9 cellular contexts compared by ENCODE assay signal in the genomic region with DNA sequence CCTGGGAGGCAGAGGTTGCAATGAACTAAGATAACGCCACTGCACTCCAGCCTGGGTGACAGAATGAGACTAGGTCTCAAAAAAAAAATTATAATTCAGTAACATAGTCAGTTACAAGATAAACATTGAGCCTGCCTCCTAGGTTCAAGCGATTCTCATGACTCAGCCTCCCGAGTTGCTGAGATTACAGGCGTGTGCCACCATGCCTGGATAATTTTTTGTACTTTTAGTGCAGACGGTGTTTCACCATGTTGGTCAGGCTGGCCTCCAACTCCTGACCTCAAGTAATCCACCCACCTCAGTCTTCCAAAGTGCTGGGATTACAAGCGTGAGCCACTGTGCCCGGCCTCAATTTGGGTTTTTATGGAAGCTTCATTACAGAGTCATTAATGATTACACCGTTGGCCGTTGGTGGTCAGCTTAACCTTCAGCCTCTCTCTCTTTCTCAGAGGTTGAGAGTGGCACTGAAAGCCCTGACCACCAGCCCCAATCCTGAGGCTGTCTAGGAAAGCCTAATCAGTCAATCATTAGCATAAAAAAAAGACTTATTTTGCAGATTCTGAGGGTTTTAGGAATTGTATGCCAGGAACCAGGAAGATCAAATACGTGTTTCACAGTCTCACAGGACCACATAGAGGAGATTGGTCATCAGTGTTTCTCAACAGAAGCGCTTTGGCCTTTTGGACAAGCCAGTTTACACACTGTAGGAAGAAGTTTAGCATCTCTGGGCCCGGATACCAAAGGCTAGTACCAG. TPM values are rescaled to one million over a fixed set of nuclear protein-coding genes. Genes with fewer than 3 reads are reported as not detected.
DNase-seq lines count a peak whose midpoint lies in the region; ATAC-seq and TF ChIP-seq lines count a peak whose summit lies in the region.
"Had no signal": no experiment of that assay in that cellular context is flagged by ENCODE, and none has a peak within 500 bp of the region (broad histone marks: within the 10 kb centered on the region; RNA-seq: fewer than 3 reads in every experiment).

No MANE protein-coding gene starts in this region.

- no peaks in the 10 kb centered on the region for H3K36me3 ChIP-seq in MG63
- no peaks in the 10 kb centered on the region for H3K36me3 ChIP-seq in upper lobe of right lung
- no peaks in the 10 kb centered on the region for H3K36me3 ChIP-seq in tibial nerve

- 87 to 88% methylated on average over 12 of the region's 12 CpGs for WGBS in tibial nerve, 2 donors

- H3K27ac ChIP-seq in upper lobe of right lung = no peak overlapping the region
- no peak overlapping the region for H3K27ac ChIP-seq in tibial nerve

- H3K9me3 Mint-ChIP-seq in Calu3 (ENCODE audit: low read depth, unreplicated experiment) = no peaks in the 10 kb centered on the region
- H3K9me3 Mint-ChIP-seq in brain = peaks cover 0 to 2% (median 0%) of the 10 kb centered on the region in 5 experiments
- no peaks in the 10 kb centered on the region for H3K9me3 Mint-ChIP-seq in naive thymus-derived CD8-positive, alpha-beta T cell

- peak overlapping the region; percentile 81 for H3K4me3 Mint-ChIP-seq in Calu3 (ENCODE audit: low read depth, unreplicated experiment)
- H3K4me3 Mint-ChIP-seq in brain = peak overlapping the region; percentile 88 to 91 (median 89)
- peak overlapping the region; percentile 85 to 96 (median 89) for H3K4me3 Mint-ChIP-seq in naive thymus-derived CD8-positive, alpha-beta T cell

- H3K4me3 ChIP-seq in MG63 (no peak overlapping the region), upper lobe of right lung (no peak overlapping the region), tibial nerve (no peak overlapping the region)

- TF ChIP-seq EP300 in tibial nerve (IDR thresholded peaks at IDR 0.05) = no peak

- intact Hi-C loops in Calu3 (cut with micrococcal nuclease; ENCODE audit: unreplicated experiment) (loop anchor here (10.0 kb wide), 1 partner anchor 146 kb away; no protein-coding TSS in a partner anchor), upper lobe of right lung (cut with DNase I) (no loop called here)

- no peak overlapping the region for H3K27ac Mint-ChIP-seq in Calu3 (ENCODE audit: unreplicated experiment)
- H3K27ac Mint-ChIP-seq in brain = peak overlapping the region in 3 of 5 experiments; percentile 82 to 95 (median 94)
- H3K27ac Mint-ChIP-seq in naive thymus-derived CD8-positive, alpha-beta T cell = peak overlapping the region; percentile 77 to 98 (median 96)

- H3K27me3 ChIP-seq in MG63 (no peaks in the 10 kb centered on the region), upper lobe of right lung (no peaks in the 10 kb centered on the region), tibial nerve (no peaks in the 10 kb centered on the region)

- H3K27me3 Mint-ChIP-seq in Calu3 (ENCODE audit: unreplicated experiment) (no peaks in the 10 kb centered on the region), brain (peaks cover 5% of the 10 kb centered on the region)
- H3K27me3 Mint-ChIP-seq in naive thymus-derived CD8-positive, alpha-beta T cell = no peaks in the 10 kb centered on the region

- H3K9me3 ChIP-seq in MG63 (no peaks in the 10 kb centered on the region), upper lobe of right lung (no peaks in the 10 kb centered on the region), tibial nerve (no peaks in the 10 kb centered on the region)

- no peak for TF ChIP-seq CTCF in Calu3 (IDR thresholded peaks at IDR 0.05; ENCODE audit: unreplicated experiment)
- no peak for TF ChIP-seq CTCF in brain (conservative IDR thresholded peaks at IDR 0.05)
- no peak for TF ChIP-seq CTCF in upper lobe of right lung (IDR thresholded peaks at IDR 0.05)
- TF ChIP-seq CTCF in tibial nerve (IDR thresholded peaks at IDR 0.05) = no peak

- DNase-seq in Calu3 (no peak), MG63 (peak; percentile 16), upper lobe of right lung (no peak), tibial nerve (ENCODE audit: low spot score in 2 of 2) (no peak), activated gamma-delta T cell (lab: John Stamatoyannopoulos, UW) (no peak)
- DNase-seq in naive thymus-derived CD8-positive, alpha-beta T cell = no peak
- DNase-seq: NCI-H748 treated with DMSO at 0.1 percent for 48 hours had no signal

- CTCF ChIA-PET in Calu3 (lab: Charles Lee) = interaction anchor here (2.1 kb wide), 1 partner anchor 18 kb away, joined by 5 read pairs; no protein-coding TSS in a partner anchor

- BruUV-seq in Calu3 (replicated peaks; lab: Mats Ljungman, UMichigan) = no TSS peak

- H3K36me3 Mint-ChIP-seq in Calu3 (ENCODE audit: insufficient read depth, unreplicated experiment) = peaks cover 18% of the 10 kb centered on the region
- H3K36me3 Mint-ChIP-seq in brain = peaks cover 4% of the 10 kb centered on the region
- H3K36me3 Mint-ChIP-seq in naive thymus-derived CD8-positive, alpha-beta T cell = peaks cover 0 to under 1% (median 0%) of the 10 kb centered on the region in 3 donors

- no peak for TF ChIP-seq POLR2A in tibial nerve (IDR thresholded peaks at IDR 0.05)

- ATAC-seq in naive thymus-derived CD8-positive, alpha-beta T cell = no peak
- ATAC-seq in upper lobe of right lung (no peak), HG03469 (IDR thresholded peaks at IDR 0.05; ENCODE audit: unreplicated experiment) (no peak)

- H3K4me1 ChIP-seq in upper lobe of right lung = no peaks in the 10 kb centered on the region
- H3K4me1 ChIP-seq in tibial nerve = peaks cover 0 to 5% (median 2%) of the 10 kb centered on the region in 4 donors

- POLR2A ChIA-PET in naive thymus-derived CD8-positive, alpha-beta T cell (lab: Charles Lee) = interaction anchor here (1.0 to 2.0 kb wide), 4 partner anchors 46 to 464 kb away, joined by 3 to 7 read pairs (median 4); partner anchors contain the start of gene GNA13

- no peaks in the 10 kb centered on the region for H3K4me1 Mint-ChIP-seq in Calu3 (ENCODE audit: low read depth, unreplicated experiment)
- peaks cover 5% of the 10 kb centered on the region for H3K4me1 Mint-ChIP-seq in brain
- H3K4me1 Mint-ChIP-seq in naive thymus-derived CD8-positive, alpha-beta T cell = peaks cover 1 to 29% (median 7%) of the 10 kb centered on the region in 4 donors

RNA-seq across cellular contexts. Expression of gene LRRC37A3, which starts 1.3 kb away (rescaled TPM):
- total RNA-seq in Calu3 (2022) = 34.1 and 37.4 TPM in 2 replicates
- total RNA-seq in MG63 (2014; rRNA removed; shearing (Covaris generic); ENCODE audit: low replicate concordance) = 4.0 and 6.1 TPM in 2 replicates
- 2.7 TPM for polyA plus RNA-seq in brain (ENCODE audit: insufficient read depth, low read depth, low replicate concordance)
- total RNA-seq in naive thymus-derived CD8-positive, alpha-beta T cell = 10 to 100 TPM; 28.5 to 30.1 TPM
- polyA plus RNA-seq in naive thymus-derived CD8-positive, alpha-beta T cell = 1 to 10 TPM in 2 of 3 donors, under 1 TPM in 1; 0.75 to 2.9 (median 1.1) TPM
- 8.9 TPM for total RNA-seq in upper lobe of right lung
- 10 to 100 TPM in 2 of 4 donors, 1 to 10 TPM in 2; 7.0 to 20.5 (median 10.4) TPM for total RNA-seq in tibial nerve
